Comparison of ENCODE assay signal across 9 cellular contexts in genomic region chr3:175672119-175672689, GRCh38.
DNase-seq lines count a peak whose midpoint lies in the region; ATAC-seq and TF ChIP-seq lines count a peak whose summit lies in the region.
"Had no signal": no experiment of that assay in that cellular context is flagged by ENCODE, and none has a peak within 500 bp of the region (broad histone marks: within the 10 kb centered on the region; RNA-seq: fewer than 3 reads in every experiment).

No MANE protein-coding gene starts in this region.

- DNase-seq in AG09319 (ENCODE audit: extremely low read depth, low read depth), result peak; percentile 23
- peak; percentile 14 for DNase-seq in NCI-H460 (ENCODE audit: extremely low read depth, low read depth)
- peak; percentile 42 for DNase-seq in fibroblast of pulmonary artery (ENCODE audit: low read depth)
- DNase-seq in pons (ENCODE audit: low spot score), result peak; percentile 52
- no peak for DNase-seq in NCI-H2196 (lab: John Stamatoyannopoulos, UW; ENCODE audit: unreplicated experiment)
- DNase-seq in posterior cingulate gyrus, result no peak
- DNase-seq: NCI-H1092 treated with DMSO at 0.1 percent for 48 hours had no signal

- ATAC-seq in GM19395 (IDR thresholded peaks at IDR 0.05; ENCODE audit: unreplicated experiment) (no peak), HG03432 (IDR thresholded peaks at IDR 0.05; ENCODE audit: unreplicated experiment) (no peak)

- TF ChIP-seq CTCF in AG09319 (IDR thresholded peaks at IDR 0.05; ENCODE audit: low read depth, low read length) (no peak), fibroblast of pulmonary artery (IDR thresholded peaks at IDR 0.05; ENCODE audit: low read length, missing control alignments) (no peak)

- intact Hi-C loops in posterior cingulate gyrus (cut with DNase I), result no loop called here

- peak overlapping the region; percentile 57 for H3K4me3 ChIP-seq in fibroblast of pulmonary artery (replicated peaks; ENCODE audit: low read depth, low read length)

Comparison
In these comparisons a context has a peak if more than half of its experiments do, and no peak if none do; other contexts are left out.
1. DNase-seq: peak in AG09319 (single experiment), NCI-H460 (single experiment), fibroblast of pulmonary artery (single experiment) and pons (single experiment); none in NCI-H2196 (single experiment) and posterior cingulate gyrus (0 of 10).